ENCODE assay signal across 10 cellular contexts in the genomic region with DNA sequence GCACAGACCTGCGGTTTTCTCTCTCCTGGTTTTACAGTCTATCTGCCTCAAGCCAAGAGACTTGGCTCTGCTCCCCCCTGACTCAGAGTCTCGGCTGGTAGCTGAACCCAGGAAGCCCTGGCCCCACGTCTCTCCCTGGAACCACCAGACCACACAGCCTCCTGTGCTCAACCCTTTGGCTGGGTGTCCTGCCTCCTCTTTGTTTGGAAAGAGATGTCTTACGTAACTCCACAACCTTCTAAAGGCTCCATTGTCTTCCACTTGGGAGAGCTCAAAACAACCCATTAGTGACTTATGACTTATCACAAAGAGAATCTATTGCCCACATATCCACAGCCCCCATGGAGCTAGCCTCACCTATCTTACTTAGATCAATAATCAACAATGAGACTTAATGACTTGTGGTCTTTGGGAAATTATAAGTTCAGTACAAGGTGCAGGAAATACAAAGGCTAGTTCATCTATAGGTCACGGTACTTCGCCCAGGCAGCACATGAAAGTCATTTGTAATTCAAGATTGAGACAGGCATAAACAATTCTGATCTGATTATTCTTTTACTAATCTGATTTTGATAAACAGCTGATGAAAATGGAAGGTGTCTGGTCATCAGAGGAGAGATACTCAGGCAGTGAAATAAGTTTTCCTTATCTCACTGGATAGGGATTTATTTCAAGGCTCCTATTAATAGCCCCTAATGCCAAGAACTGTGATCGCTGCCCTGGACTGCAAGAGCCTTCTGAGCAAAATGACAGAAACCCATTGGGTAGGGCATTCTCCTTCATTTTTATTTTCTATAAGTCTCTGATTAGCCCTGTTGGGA. TPM values are rescaled to one million over a fixed set of nuclear protein-coding genes. Genes with fewer than 3 reads are reported as not detected.
DNase-seq lines count a peak whose midpoint lies in the region; ATAC-seq, FAIRE-seq and TF ChIP-seq lines count a peak whose summit lies in the region.
"Had no signal": no experiment of that assay in that cellular context is flagged by ENCODE, and none has a peak within 500 bp of the region (broad histone marks: within the 10 kb centered on the region; RNA-seq: fewer than 3 reads in every experiment).

No MANE protein-coding gene starts in this region.

- no peaks in the 10 kb centered on the region for H3K4me1 Mint-ChIP-seq in natural killer cell

- H3K36me3 Mint-ChIP-seq in natural killer cell, result no peaks in the 10 kb centered on the region

- H3K4me3 ChIP-seq in skeletal muscle cell (ENCODE audit: low read depth, low read length), result no peak overlapping the region

- H3K27me3 Mint-ChIP-seq in natural killer cell (ENCODE audit: low read depth in 2 of 2), result peaks cover 5 to 21% of the 10 kb centered on the region in 2 donors

- H3K9me3 Mint-ChIP-seq in natural killer cell, result no peaks in the 10 kb centered on the region

- H3K4me3 Mint-ChIP-seq in natural killer cell, result no peak overlapping the region

- intact Hi-C loops in natural killer cell (cut with micrococcal nuclease), result no loop called here

- H3K27ac Mint-ChIP-seq in natural killer cell, result no peak overlapping the region

- peak; percentile 35 for FAIRE-seq in GM19239 (lab: Jason Lieb, UNC)
- FAIRE-seq: GM18507 had no signal

- TF ChIP-seq CTCF in natural killer cell (IDR thresholded peaks at IDR 0.05), result no peak

- ATAC-seq in GM19035 (IDR thresholded peaks at IDR 0.05; ENCODE audit: unreplicated experiment), result no peak
- ATAC-seq in natural killer cell, result no peak

- DNase-seq in GM19239 (ENCODE audit: insufficient read length, low spot score), result no peak
- peak; percentile 90 for DNase-seq in SW480 (ENCODE audit: low spot score)
- peak; percentile 98 for DNase-seq in glomerular visceral epithelial cell (ENCODE audit: extremely low spot score)
- DNase-seq in skeletal muscle cell (ENCODE audit: low read depth), result peak; percentile 97
- no peak for DNase-seq in 8988T
- DNase-seq in natural killer cell, result no peak
- no peak for DNase-seq in activated CD8-positive, alpha-beta memory T cell treated with anti-CD3 and anti-CD28 coated beads, Interleukin-2, amount 50 U/mL, for 4 hours

RNA-seq across cellular contexts. Expression of gene SSPN, which starts 44.3 kb away (rescaled TPM):
- total RNA-seq in natural killer cell, result under 1 TPM in 1 of 3 donors, not detected in 2; 0.95 TPM
- total RNA-seq: activated CD8-positive, alpha-beta memory T cell treated with anti-CD3 and anti-CD28 coated beads for 36 hours had no signal

Comparison
In these comparisons a context has a peak if more than half of its experiments do, and no peak if none do; other contexts are left out.
1. DNase-seq: peak in SW480 (single experiment), glomerular visceral epithelial cell (single experiment) and skeletal muscle cell (single experiment); none in GM19239 (single experiment), 8988T (single experiment), natural killer cell (single experiment) and activated CD8-positive, alpha-beta memory T cell treated with anti-CD3 and anti-CD28 coated beads, Interleukin-2, amount 50 U/mL, for 4 hours (single experiment).